Comparison of ENCODE assay signal across 23 cellular contexts in genomic region chr13:112447761-112448603, GRCh38.
DNase-seq lines count a peak whose midpoint lies in the region; ATAC-seq and TF ChIP-seq lines count a peak whose summit lies in the region.
"Had no signal": no experiment of that assay in that cellular context is flagged by ENCODE, and none has a peak within 500 bp of the region (broad histone marks: within the 10 kb centered on the region; RNA-seq: fewer than 3 reads in every experiment).

No MANE protein-coding gene starts in this region.

- peaks cover 9% of the 10 kb centered on the region for H3K27me3 Mint-ChIP-seq in activated CD8-positive, alpha-beta memory T cell treated with anti-CD3 and anti-CD28 coated beads, Interleukin-2, amount 10 ng/mL, durations not matched to agents 7 days and 5 days

- H3K27me3 ChIP-seq in MG63, result no peaks in the 10 kb centered on the region

- no peaks in the 10 kb centered on the region for H3K36me3 ChIP-seq in MG63
- H3K36me3 ChIP-seq: breast epithelium had no signal

- in situ Hi-C loops in GM13976 (cut with MboI; ENCODE audit: low sequenced_read_pairs, unreplicated experiment), result loop anchor here (25.0 kb wide), 1 partner anchor 986 kb away; no protein-coding TSS in a partner anchor

- H3K4me3 Mint-ChIP-seq in activated CD8-positive, alpha-beta memory T cell treated with anti-CD3 and anti-CD28 coated beads, Interleukin-2, amount 10 ng/mL, durations not matched to agents 7 days and 5 days, result no peak overlapping the region
- H3K4me3 Mint-ChIP-seq: activated CD4-positive, alpha-beta T cell treated with anti-CD3 and anti-CD28 coated beads for 36 hours; CD14-positive monocyte; mesothelial cell of epicardium; nephron; T-helper 1 cell treated with Interleukin-12 subunit alpha and Interleukin-12 subunit beta and Interleukin-4 antibody, amounts not matched to agents 30 μg/mL and 1 μg/mL, for 36 hours had no signal

- TF ChIP-seq CTCF in GM13976 (IDR thresholded peaks at IDR 0.05; ENCODE audit: borderline replicate concordance, control extremely low read depth, extremely low read depth, insufficient read depth, missing control alignments), result no peak

- H3K36me3 Mint-ChIP-seq in activated CD8-positive, alpha-beta memory T cell treated with anti-CD3 and anti-CD28 coated beads, Interleukin-2, amount 10 ng/mL, durations not matched to agents 7 days and 5 days, result no peaks in the 10 kb centered on the region
- H3K36me3 Mint-ChIP-seq: CD14-positive monocyte, mesothelial cell of epicardium had no signal

- CTCF ChIA-PET in activated CD8-positive, alpha-beta memory T cell treated with anti-CD3 and anti-CD28 coated beads, Interleukin-2, amount 10 ng/mL, durations not matched to agents 7 days and 5 days (lab: Charles Lee), result no interaction called here

- H3K9me3 ChIP-seq in MG63, result no peaks in the 10 kb centered on the region
- H3K9me3 ChIP-seq: breast epithelium had no signal

- peak; percentile 22 for DNase-seq in COR-L47 (lab: John Stamatoyannopoulos, UW)
- peak; percentile 32 for DNase-seq in GM13976 (ENCODE audit: low spot score)
- peak; percentile 35 for DNase-seq in activated CD8-positive, alpha-beta memory T cell treated with anti-CD3 and anti-CD28 coated beads, Interleukin-2, amount 10 ng/mL, durations not matched to agents 7 days and 5 days
- peak; percentile 9 for DNase-seq in mucosa of gallbladder (ENCODE audit: low spot score)
- no peak for DNase-seq in NCI-H1694 treated with DMSO at 0.1 percent for 48 hours (lab: John Stamatoyannopoulos, UW)
- DNase-seq in MG63, result no peak
- DNase-seq: activated CD4-positive, alpha-beta T cell treated with anti-CD3 and anti-CD28 coated beads for 36 hours; activated naive CD4-positive, alpha-beta T cell; amniotic stem cell; cortex of kidney; glutamatergic neuron; NCI-H2227 treated with DMSO at 0.1 percent for 48 hours; NK-92 treated with Interleukin-12 subunit alpha and Interleukin-12 subunit beta, amount 100 ng/mL, for 24 hours; substantia nigra had no signal

- no peaks in the 10 kb centered on the region for H3K9me3 Mint-ChIP-seq in activated CD8-positive, alpha-beta memory T cell treated with anti-CD3 and anti-CD28 coated beads, Interleukin-2, amount 10 ng/mL, durations not matched to agents 7 days and 5 days (ENCODE audit: low read depth)
- H3K9me3 Mint-ChIP-seq: CD14-positive monocyte; mesothelial cell of epicardium; nephron; T-helper 1 cell treated with Interleukin-12 subunit alpha and Interleukin-12 subunit beta and Interleukin-4 antibody, amounts not matched to agents 30 μg/mL and 1 μg/mL, for 36 hours had no signal

- no peak overlapping the region for H3K4me3 ChIP-seq in MG63
- H3K4me3 ChIP-seq: breast epithelium, K562 had no signal

- no peak for ATAC-seq in activated CD8-positive, alpha-beta memory T cell treated with anti-CD3 and anti-CD28 coated beads, Interleukin-2, amount 10 ng/mL, durations not matched to agents 7 days and 5 days
- no peak for ATAC-seq in HG02610 (IDR thresholded peaks at IDR 0.05; ENCODE audit: unreplicated experiment)
- ATAC-seq: activated CD4-positive, alpha-beta T cell treated with anti-CD3 and anti-CD28 coated beads for 36 hours; K562; Panc1; sciatic nerve had no signal

- H3K27ac Mint-ChIP-seq in activated CD8-positive, alpha-beta memory T cell treated with anti-CD3 and anti-CD28 coated beads, Interleukin-2, amount 10 ng/mL, durations not matched to agents 7 days and 5 days, result no peak overlapping the region
- H3K27ac Mint-ChIP-seq: activated CD4-positive, alpha-beta T cell treated with anti-CD3 and anti-CD28 coated beads for 36 hours; mesothelial cell of epicardium; nephron; T-helper 1 cell treated with Interleukin-12 subunit alpha and Interleukin-12 subunit beta and Interleukin-4 antibody, amounts not matched to agents 30 μg/mL and 1 μg/mL, for 36 hours had no signal

- no peaks in the 10 kb centered on the region for H3K4me1 Mint-ChIP-seq in activated CD8-positive, alpha-beta memory T cell treated with anti-CD3 and anti-CD28 coated beads, Interleukin-2, amount 10 ng/mL, durations not matched to agents 7 days and 5 days
- H3K4me1 Mint-ChIP-seq: mesothelial cell of epicardium had no signal

Comparison
In these comparisons a context has a peak if more than half of its experiments do, and no peak if none do; other contexts are left out.
1. DNase-seq: peak in COR-L47 (single experiment), GM13976 (single experiment), activated CD8-positive, alpha-beta memory T cell treated with anti-CD3 and anti-CD28 coated beads, Interleukin-2, amount 10 ng/mL, durations not matched to agents 7 days and 5 days (single experiment) and mucosa of gallbladder (single experiment); none in NCI-H1694 treated with DMSO at 0.1 percent for 48 hours (single experiment) and MG63 (single experiment).